In the genomic region with DNA sequence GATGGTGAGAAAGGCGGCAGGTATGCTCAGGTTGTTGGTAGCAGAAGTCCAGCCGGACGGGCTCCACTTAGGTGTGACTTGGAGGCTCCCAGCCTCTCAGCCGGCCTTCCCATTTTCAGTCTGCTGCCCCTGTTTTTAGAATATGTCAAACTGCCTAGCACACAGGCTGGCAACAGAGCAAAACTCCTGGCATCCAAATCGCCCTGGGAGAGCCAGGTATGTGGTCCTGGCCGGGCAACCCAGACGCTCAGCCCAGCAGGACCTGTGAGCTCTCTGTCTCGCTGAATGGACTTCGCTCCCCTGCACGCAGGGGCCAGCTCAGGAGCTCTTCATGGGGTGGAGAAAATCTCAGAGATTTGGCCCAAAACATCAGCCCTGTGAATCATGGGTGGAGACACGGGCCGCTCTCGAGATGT, we compare ENCODE assay signal across 17 cellular contexts.
"Had no signal": no experiment of that assay in that cellular context is flagged by ENCODE, and none has a peak within 500 bp of the region (broad histone marks: within the 10 kb centered on the region; RNA-seq: fewer than 3 reads in every experiment).

No MANE protein-coding gene starts in this region.

- H3K9me3 ChIP-seq: heart left ventricle, left ventricle myocardium inferior, pancreas, thyroid gland, vagina had no signal

- FAIRE-seq: islet of Langerhans, pancreas had no signal

- H3K4me3 ChIP-seq: cardiac muscle cell, heart left ventricle, left ventricle myocardium inferior, pancreas, skin epidermis, thyroid gland, vagina had no signal

- H3K27me3 ChIP-seq: cardiac muscle cell, heart left ventricle, pancreas, thyroid gland, vagina had no signal

- H3K4me1 ChIP-seq: left ventricle myocardium inferior, pancreas, thyroid gland, vagina had no signal

- H3K27ac ChIP-seq: cardiac muscle cell, heart left ventricle, left ventricle myocardium inferior, pancreas, skin epidermis, thyroid gland, vagina, WERI-Rb-1 had no signal

- ATAC-seq: activated CD8-positive, alpha-beta memory T cell treated with anti-CD3 and anti-CD28 coated beads, Interleukin-2, amount 10 ng/mL, durations not matched to agents 7 days and 5 days; heart left ventricle; pancreas; stimulated activated effector memory CD8-positive, alpha-beta T cell treated with anti-CD3 and anti-CD28 coated beads, Interleukin-12 subunit alpha, Interleukin-12 subunit beta, amount 100 ng/mL, for 72 hours had no signal

- DNase-seq: activated CD4-positive, alpha-beta T cell treated with anti-CD3 and anti-CD28 coated beads, Interleukin-2, amount 50 U/mL, for 1 hour; activated CD8-positive, alpha-beta memory T cell treated with anti-CD3 and anti-CD28 coated beads, Interleukin-2, amount 10 ng/mL, durations not matched to agents 7 days and 5 days; cortex of kidney; effector CD8-positive, alpha-beta T cell; foreskin melanocyte; left ventricle myocardium inferior; mesendoderm; T1000; thyroid gland; WERI-Rb-1 had no signal

- H3K36me3 ChIP-seq: cardiac muscle cell, pancreas had no signal
